35 cellular contexts compared by ENCODE assay signal in genomic region chr11:106858200-106858599, GRCh38.
"Had no signal": no experiment of that assay in that cellular context is flagged by ENCODE, and none has a peak within 500 bp of the region (broad histone marks: within the 10 kb centered on the region; RNA-seq: fewer than 3 reads in every experiment).

No MANE protein-coding gene starts in this region.

- H3K4me3 ChIP-seq: MG63 had no signal

- DNase-seq: Karpas-422, Kasumi-1, MG63, MM.1S, MV-4-11, NCI-H1048, NCI-H1092, NCI-H1092 treated with DMSO at 0.1 percent for 48 hours, NCI-H1105, NCI-H1105 treated with DMSO at 0.1 percent for 48 hours, NCI-H1417, NCI-H1417 treated with DMSO at 0.1 percent for 48 hours, NCI-H1436, NCI-H1436 treated with DMSO at 0.1 percent for 48 hours, NCI-H146, NCI-H1694, NCI-H1694 treated with DMSO at 0.1 percent for 48 hours, NCI-H187, NCI-H187 treated with DMSO at 0.1 percent for 48 hours, NCI-H1930, NCI-H2029, NCI-H2029 treated with DMSO at 0.1 percent for 48 hours, NCI-H2081, NCI-H2081 treated with DMSO at 0.1 percent for 48 hours, NCI-H2107, NCI-H2171, NCI-H2171 treated with DMSO at 0.1 percent for 48 hours, NCI-H2227 treated with DMSO at 0.1 percent for 48 hours, NCI-H226, NCI-H345, NCI-H446, NCI-H446 treated with DMSO at 0.1 percent for 48 hours, NCI-H510A, NCI-H510A treated with DMSO at 0.1 percent for 48 hours, NCI-H524 had no signal

- H3K27me3 ChIP-seq: MG63 had no signal

- H3K36me3 ChIP-seq: MG63 had no signal
